Comparison of ENCODE assay signal across 33 cellular contexts in genomic region chr5:2355859-2356258, GRCh38.
"Had no signal": no experiment of that assay in that cellular context is flagged by ENCODE, and none has a peak within 500 bp of the region (broad histone marks: within the 10 kb centered on the region; RNA-seq: fewer than 3 reads in every experiment).

No MANE protein-coding gene starts in this region.

- H3K36me3 Mint-ChIP-seq: activated CD8-positive, alpha-beta memory T cell treated with anti-CD3 and anti-CD28 coated beads, Interleukin-2, amount 10 ng/mL, durations not matched to agents 7 days and 5 days; activated naive CD4-positive, alpha-beta T cell treated with anti-CD3 and anti-CD28 coated beads, Interleukin-2, amount 10 ng/mL, durations not matched to agents 7 days and 5 days; activated naive CD4-positive, alpha-beta T cell treated with anti-CD3 and anti-CD28 coated beads, Interleukin-2, amount 50 U/mL, for 24 hours; activated naive CD8-positive, alpha-beta T cell; activated naive CD8-positive, alpha-beta T cell treated with anti-CD3 and anti-CD28 coated beads, Interleukin-2, amount 10 ng/mL, durations not matched to agents 7 days and 5 days; brain had no signal

- H3K9me3 Mint-ChIP-seq: activated naive CD4-positive, alpha-beta T cell treated with anti-CD3 and anti-CD28 coated beads, Interleukin-2, amount 10 ng/mL, durations not matched to agents 7 days and 5 days; activated naive CD4-positive, alpha-beta T cell treated with anti-CD3 and anti-CD28 coated beads, Interleukin-2, amount 50 U/mL, for 24 hours; T-helper 1 cell treated with Interleukin-12 subunit alpha and Interleukin-12 subunit beta and Interleukin-4 antibody, amounts not matched to agents 30 μg/mL and 1 μg/mL, for 36 hours had no signal

- H3K27ac Mint-ChIP-seq: activated B cell treated with CpG ODN at 0.5 μM for 24 hours; activated CD4-positive, alpha-beta memory T cell treated with anti-CD3 and anti-CD28 coated beads, Interleukin-2, amount 10 ng/mL, durations not matched to agents 7 days and 5 days; activated CD4-positive, alpha-beta T cell treated with anti-CD3 and anti-CD28 coated beads for 36 hours; activated CD4-positive, alpha-beta T cell treated with anti-CD3 and anti-CD28 coated beads, Interleukin-2, amount 10 ng/mL, durations not matched to agents 7 days and 5 days; activated CD8-positive, alpha-beta memory T cell treated with anti-CD3 and anti-CD28 coated beads, Interleukin-2, amount 10 ng/mL, durations not matched to agents 7 days and 5 days; activated CD8-positive, alpha-beta T cell treated with anti-CD3 and anti-CD28 coated beads, Interleukin-2, amount 10 ng/mL, durations not matched to agents 7 days and 5 days; activated naive CD4-positive, alpha-beta T cell treated with anti-CD3 and anti-CD28 coated beads, Interleukin-2, amount 10 ng/mL, durations not matched to agents 7 days and 5 days; activated naive CD4-positive, alpha-beta T cell treated with anti-CD3 and anti-CD28 coated beads, Interleukin-2, amount 50 U/mL, for 24 hours; activated naive CD8-positive, alpha-beta T cell; activated naive CD8-positive, alpha-beta T cell treated with anti-CD3 and anti-CD28 coated beads, Interleukin-2, amount 10 ng/mL, durations not matched to agents 7 days and 5 days; activated naive CD8-positive, alpha-beta T cell treated with anti-CD3 and anti-CD28 coated beads, Interleukin-2, amount 50 U/mL, for 24 hours; activated T-cell treated with anti-CD3 and anti-CD28 coated beads, Interleukin-2, amount 50 U/mL, for 24 hours; activated T-helper 2 cell treated with anti-CD3 and anti-CD28 coated beads, Interferon-gamma antibody, Interleukin-2, Interleukin-4, amounts not matched to agents 10 μg/mL and 5 μg/mL and 100 μg/mL, durations not matched to agents 14 hours and 24 hours and 36 hours; brain; T-helper 1 cell treated with Interleukin-12 subunit alpha and Interleukin-12 subunit beta and Interleukin-4 antibody, amounts not matched to agents 30 μg/mL and 1 μg/mL, for 36 hours; T-helper 2 cell treated with Interferon-gamma antibody and Interleukin-4, amounts not matched to agents 5 μg/mL and 100 μg/mL, for 36 hours had no signal

- H3K4me3 Mint-ChIP-seq: activated B cell treated with CpG ODN at 0.5 μM for 24 hours; activated CD4-positive, alpha-beta memory T cell treated with anti-CD3 and anti-CD28 coated beads, Interleukin-2, amount 10 ng/mL, durations not matched to agents 7 days and 5 days; activated CD4-positive, alpha-beta T cell treated with anti-CD3 and anti-CD28 coated beads for 36 hours; activated CD4-positive, alpha-beta T cell treated with anti-CD3 and anti-CD28 coated beads, Interleukin-2, amount 10 ng/mL, durations not matched to agents 7 days and 5 days; activated CD8-positive, alpha-beta memory T cell treated with anti-CD3 and anti-CD28 coated beads, Interleukin-2, amount 10 ng/mL, durations not matched to agents 7 days and 5 days; activated CD8-positive, alpha-beta T cell treated with anti-CD3 and anti-CD28 coated beads, Interleukin-2, amount 10 ng/mL, durations not matched to agents 7 days and 5 days; activated naive CD4-positive, alpha-beta T cell treated with anti-CD3 and anti-CD28 coated beads, Interleukin-2, amount 10 ng/mL, durations not matched to agents 7 days and 5 days; activated naive CD4-positive, alpha-beta T cell treated with anti-CD3 and anti-CD28 coated beads, Interleukin-2, amount 50 U/mL, for 24 hours; activated naive CD8-positive, alpha-beta T cell; activated naive CD8-positive, alpha-beta T cell treated with anti-CD3 and anti-CD28 coated beads, Interleukin-2, amount 10 ng/mL, durations not matched to agents 7 days and 5 days; activated naive CD8-positive, alpha-beta T cell treated with anti-CD3 and anti-CD28 coated beads, Interleukin-2, amount 50 U/mL, for 24 hours; activated T-cell treated with anti-CD3 and anti-CD28 coated beads, Interleukin-2, amount 50 U/mL, for 24 hours; brain; central memory CD8-positive, alpha-beta T cell; T-helper 1 cell treated with Interleukin-12 subunit alpha and Interleukin-12 subunit beta and Interleukin-4 antibody, amounts not matched to agents 30 μg/mL and 1 μg/mL, for 36 hours; T-helper 2 cell treated with Interferon-gamma antibody and Interleukin-4, amounts not matched to agents 5 μg/mL and 100 μg/mL, for 36 hours had no signal

- DNase-seq: activated B cell treated with CpG ODN at 0.5 μM for 24 hours; activated CD4-positive, alpha-beta memory T cell treated with anti-CD3 and anti-CD28 coated beads, Interleukin-2, amount 10 ng/mL, durations not matched to agents 7 days and 5 days; activated CD4-positive, alpha-beta T cell treated with anti-CD3 and anti-CD28 coated beads for 1 hour; activated CD4-positive, alpha-beta T cell treated with anti-CD3 and anti-CD28 coated beads for 36 hours; activated CD4-positive, alpha-beta T cell treated with anti-CD3 and anti-CD28 coated beads for 48 hours; activated CD4-positive, alpha-beta T cell treated with anti-CD3 and anti-CD28 coated beads, Interleukin-2, amount 10 ng/mL, durations not matched to agents 7 days and 5 days; activated CD4-positive, alpha-beta T cell treated with anti-CD3 and anti-CD28 coated beads, Interleukin-2, amount 50 U/mL, for 48 hours; activated CD8-positive, alpha-beta memory T cell treated with anti-CD3 and anti-CD28 coated beads for 24 hours; activated CD8-positive, alpha-beta memory T cell treated with anti-CD3 and anti-CD28 coated beads, Interleukin-2, amount 10 ng/mL, durations not matched to agents 7 days and 5 days; activated CD8-positive, alpha-beta memory T cell treated with anti-CD3 and anti-CD28 coated beads, Interleukin-2, amount 50 U/mL, for 48 hours; activated CD8-positive, alpha-beta T cell treated with anti-CD3 and anti-CD28 coated beads, Interleukin-2, amount 10 ng/mL, durations not matched to agents 7 days and 5 days; activated effector memory CD4-positive, alpha-beta T cell treated with Interleukin-2 at 50 U/mL for 16 hours; activated gamma-delta T cell; activated naive CD4-positive, alpha-beta T cell treated with anti-CD3 and anti-CD28 coated beads, Interleukin-2, amount 10 ng/mL, durations not matched to agents 7 days and 5 days; activated naive CD4-positive, alpha-beta T cell treated with Interleukin-2 at 50 U/mL for 16 hours; activated naive CD8-positive, alpha-beta T cell treated with anti-CD3 and anti-CD28 coated beads, Interleukin-2, amount 10 ng/mL, durations not matched to agents 7 days and 5 days; activated naive CD8-positive, alpha-beta T cell treated with anti-CD3 and anti-CD28 coated beads, Interleukin-2, amount 50 U/mL, for 24 hours; activated T-cell treated with anti-CD3 and anti-CD28 coated beads, Interleukin-2, amount 50 U/mL, for 24 hours; activated T-cell treated with anti-CD3 and anti-CD28 coated beads, Interleukin-2, amount 50 U/mL, for 48 hours; amygdala; anterior cingulate cortex; caudate nucleus; SW 1271; T-helper 1 cell; T-helper 2 cell; T-helper 9 cell had no signal

- H3K4me1 Mint-ChIP-seq: activated B cell treated with CpG ODN at 0.5 μM for 24 hours; activated CD4-positive, alpha-beta memory T cell treated with anti-CD3 and anti-CD28 coated beads, Interleukin-2, amount 10 ng/mL, durations not matched to agents 7 days and 5 days; activated CD4-positive, alpha-beta T cell treated with anti-CD3 and anti-CD28 coated beads for 36 hours; activated CD4-positive, alpha-beta T cell treated with anti-CD3 and anti-CD28 coated beads, Interleukin-2, amount 10 ng/mL, durations not matched to agents 7 days and 5 days; activated CD8-positive, alpha-beta memory T cell treated with anti-CD3 and anti-CD28 coated beads, Interleukin-2, amount 10 ng/mL, durations not matched to agents 7 days and 5 days; activated naive CD4-positive, alpha-beta T cell treated with anti-CD3 and anti-CD28 coated beads, Interleukin-2, amount 10 ng/mL, durations not matched to agents 7 days and 5 days; activated naive CD4-positive, alpha-beta T cell treated with anti-CD3 and anti-CD28 coated beads, Interleukin-2, amount 50 U/mL, for 24 hours; activated naive CD8-positive, alpha-beta T cell treated with anti-CD3 and anti-CD28 coated beads, Interleukin-2, amount 10 ng/mL, durations not matched to agents 7 days and 5 days; activated naive CD8-positive, alpha-beta T cell treated with anti-CD3 and anti-CD28 coated beads, Interleukin-2, amount 50 U/mL, for 24 hours; central memory CD8-positive, alpha-beta T cell had no signal

- ATAC-seq: activated CD4-positive, alpha-beta T cell treated with anti-CD3 and anti-CD28 coated beads for 36 hours; activated CD8-positive, alpha-beta memory T cell treated with anti-CD3 and anti-CD28 coated beads, Interleukin-2, amount 10 ng/mL, durations not matched to agents 7 days and 5 days; activated CD8-positive, alpha-beta T cell treated with anti-CD3 and anti-CD28 coated beads, Interleukin-2, amount 10 ng/mL, durations not matched to agents 7 days and 5 days; activated naive CD8-positive, alpha-beta T cell treated with anti-CD3 and anti-CD28 coated beads, Interleukin-2, amount 50 U/mL, for 24 hours had no signal

- H3K27me3 Mint-ChIP-seq: activated B cell treated with CpG ODN at 0.5 μM for 24 hours; activated CD4-positive, alpha-beta memory T cell treated with anti-CD3 and anti-CD28 coated beads, Interleukin-2, amount 10 ng/mL, durations not matched to agents 7 days and 5 days; activated CD4-positive, alpha-beta T cell treated with anti-CD3 and anti-CD28 coated beads, Interleukin-2, amount 10 ng/mL, durations not matched to agents 7 days and 5 days; activated CD8-positive, alpha-beta memory T cell treated with anti-CD3 and anti-CD28 coated beads, Interleukin-2, amount 10 ng/mL, durations not matched to agents 7 days and 5 days; activated naive CD4-positive, alpha-beta T cell treated with anti-CD3 and anti-CD28 coated beads, Interleukin-2, amount 10 ng/mL, durations not matched to agents 7 days and 5 days; activated naive CD4-positive, alpha-beta T cell treated with anti-CD3 and anti-CD28 coated beads, Interleukin-2, amount 50 U/mL, for 24 hours; activated naive CD8-positive, alpha-beta T cell treated with anti-CD3 and anti-CD28 coated beads, Interleukin-2, amount 10 ng/mL, durations not matched to agents 7 days and 5 days; activated naive CD8-positive, alpha-beta T cell treated with anti-CD3 and anti-CD28 coated beads, Interleukin-2, amount 50 U/mL, for 24 hours had no signal
